Comparison of ENCODE assay signal across 20 cellular contexts in the genomic region with DNA sequence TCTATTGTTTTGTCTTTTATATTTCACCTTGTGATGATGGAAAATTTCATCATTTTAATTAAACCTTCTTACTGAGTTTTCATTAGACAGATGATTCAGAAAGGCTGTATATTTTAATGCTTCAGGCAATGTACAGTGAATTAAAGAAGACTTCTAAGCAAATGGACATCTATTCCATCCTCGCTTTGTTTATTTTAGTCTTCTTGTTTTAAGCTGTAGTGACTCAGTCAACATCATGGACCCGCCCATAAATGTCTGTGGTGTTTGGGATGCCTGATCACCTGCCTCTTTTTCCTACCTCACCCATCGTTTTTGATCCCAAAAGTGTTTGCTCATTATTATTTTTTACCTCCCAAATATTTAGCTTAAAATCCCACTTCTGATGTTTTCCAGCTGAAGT. TPM values are rescaled to one million over a fixed set of nuclear protein-coding genes. Genes with fewer than 3 reads are reported as not detected.
DNase-seq lines count a peak whose midpoint lies in the region; ATAC-seq, FAIRE-seq and TF ChIP-seq lines count a peak whose summit lies in the region.
"Had no signal": no experiment of that assay in that cellular context is flagged by ENCODE, and none has a peak within 500 bp of the region (broad histone marks: within the 10 kb centered on the region; RNA-seq: fewer than 3 reads in every experiment).

No MANE protein-coding gene starts in this region.

- BruUV-seq in IMR-90 (replicated peaks; lab: Mats Ljungman, UMichigan), result no TSS peak

- H3K27me3 Mint-ChIP-seq in memory B cell, result no peaks in the 10 kb centered on the region
- H3K27me3 Mint-ChIP-seq: IgD-negative memory B cell had no signal

- no peak overlapping the region for H3K4me3 Mint-ChIP-seq in memory B cell
- H3K4me3 Mint-ChIP-seq: CD4-positive, alpha-beta T cell; H9; IgD-negative memory B cell had no signal

- no peak for TF ChIP-seq RAD21 in A549 (conservative IDR thresholded peaks at IDR 0.05 in 1 of 2, IDR thresholded peaks at IDR 0.05 in 1 of 2)
- TF ChIP-seq RAD21 in IMR-90 (IDR thresholded peaks at IDR 0.05; ENCODE audit: low read length), result no peak

- FAIRE-seq in A549 (lab: Jason Lieb, UNC), result no peak
- FAIRE-seq in bronchial epithelial cell (lab: Jason Lieb, UNC), result no peak
- FAIRE-seq: A204.1, D721Med, H1, HTR-8/SVneo had no signal

- in situ Hi-C loops in IMR-90 (cut with MboI; ENCODE audit: low sequenced_read_pairs), result no loop called here

- H4K91ac ChIP-seq in IMR-90 (ENCODE audit: insufficient read depth, low read depth, low read length), result no peak overlapping the region

- no peak for TF ChIP-seq POLR2A in A549 (IDR thresholded peaks at IDR 0.05; ENCODE audit: low read length)
- TF ChIP-seq POLR2A in IMR-90 (IDR thresholded peaks at IDR 0.05; ENCODE audit: low read depth, low read length), result no peak
- no peak for TF ChIP-seq POLR2A in vagina (IDR thresholded peaks at IDR 0.05)

- no peak overlapping the region for H2AFZ ChIP-seq in IMR-90 (replicated peaks; ENCODE audit: low read length, poor library complexity)

- H3K36me3 Mint-ChIP-seq in memory B cell, result peaks cover 24% of the 10 kb centered on the region
- H3K36me3 Mint-ChIP-seq: IgD-negative memory B cell had no signal

- H3K36me3 ChIP-seq in IMR-90 (ENCODE audit: control insufficient read depth, insufficient read depth, low read length), result no peaks in the 10 kb centered on the region
- no peaks in the 10 kb centered on the region for H3K36me3 ChIP-seq in bronchial epithelial cell (ENCODE audit: control insufficient read depth, insufficient read depth, low read length)
- H3K36me3 ChIP-seq in vagina, result no peaks in the 10 kb centered on the region

- no peak overlapping the region for H4K5ac ChIP-seq in IMR-90 (ENCODE audit: low read depth, low read length)

- no peak overlapping the region for H2AK5ac ChIP-seq in IMR-90 (ENCODE audit: low read depth, low read length)

- dilution Hi-C loops in IMR-90 (cut with HindIII; ENCODE audit: low sequenced_read_pairs, unreplicated experiment), result no loop called here

- no peaks in the 10 kb centered on the region for H3K79me1 ChIP-seq in IMR-90 (ENCODE audit: low read depth in 1 of 2, low read length in 2 of 2)

- H3K4me3 ChIP-seq in A549 (no peak overlapping the region), IMR-90 (ENCODE audit: insufficient read depth, low read depth, low read length) (no peak overlapping the region), bronchial epithelial cell (ENCODE audit: low read depth, low read length) (no peak overlapping the region), vagina (no peak overlapping the region)

- H2BK120ac ChIP-seq in IMR-90 (ENCODE audit: low read depth, low read length), result no peak overlapping the region

- no peak overlapping the region for H2AK9ac ChIP-seq in IMR-90 (replicated peaks; ENCODE audit: low read depth, low read length, poor library complexity)

- no peak overlapping the region for H2BK5ac ChIP-seq in IMR-90 (ENCODE audit: low read depth, low read length, poor library complexity, severe bottlenecking)

- no peak overlapping the region for H2BK20ac ChIP-seq in IMR-90 (ENCODE audit: low read depth, low read length)

- no peak overlapping the region for H3K4ac ChIP-seq in IMR-90 (ENCODE audit: low read depth, low read length)

- ATAC-seq in A549 (no peak), IMR-90 (ENCODE audit: low read depth) (0 out of 2 replicates have a peak, but pooled peaks have one; percentile 53), memory B cell (ENCODE audit: low read depth) (no peak)

- H3K56ac ChIP-seq in IMR-90 (ENCODE audit: extremely low read depth, insufficient read depth, low read length), result no peak overlapping the region

- no peak overlapping the region for H3K23ac ChIP-seq in IMR-90 (ENCODE audit: low read depth, low read length)

- DNase-seq in A549 (ENCODE audit: low read depth in 1 of 2, low spot score in 1 of 2) (no peak), IMR-90 (peak; percentile 18), bronchial epithelial cell (ENCODE audit: low read depth) (peak; percentile 23), memory B cell (ENCODE audit: low spot score in 2 of 2) (no peak), amygdala (lab: John Stamatoyannopoulos, UW) (no peak), putamen (ENCODE audit: low spot score) (no peak), vagina (ENCODE audit: extremely low spot score in 2 of 2) (no peak)
- DNase-seq: AML-193; Caco-2; CD4-positive, alpha-beta T cell; DMS153; DMS79; GF-D8; H9 had no signal

- H3K27ac ChIP-seq in A549 (no peak overlapping the region), IMR-90 (ENCODE audit: insufficient read depth, low read length) (no peak overlapping the region), vagina (no peak overlapping the region)
- H3K27ac ChIP-seq: C4-2B had no signal

- H3K9me3 Mint-ChIP-seq in memory B cell, result no peaks in the 10 kb centered on the region
- H3K9me3 Mint-ChIP-seq: CD4-positive, alpha-beta T cell; H9; IgD-negative memory B cell had no signal

- H4K20me1 ChIP-seq in IMR-90 (ENCODE audit: insufficient read depth, low read length), result no peaks in the 10 kb centered on the region

- CTCF ChIA-PET in A549 (lab: Yijun Ruan, JAX) (interaction anchor here (0.7 kb wide), 1 partner anchor 22 kb away, joined by 3 read pairs; no protein-coding TSS in a partner anchor), IMR-90 (lab: Yijun Ruan, JAX) (interaction anchor here (0.5 kb wide), 1 partner anchor 211 kb away, joined by 3 read pairs; no protein-coding TSS in a partner anchor)

- H3K4me2 ChIP-seq in A549 (peak overlapping the region; percentile 8; the same call in 2 of the 3 replicates), IMR-90 (ENCODE audit: low read depth, low read length) (no peak overlapping the region)

- 73% methylated on average over 3 of the region's 3 CpGs for WGBS in A549 (ENCODE audit: missing lambda C conversion rate)
- no CpG with 5 or more reads among the region's 3 CpGs for WGBS in IMR-90 (ENCODE audit: extremely low coverage in 2 of 2, insufficient read length in 1 of 2), 2 experiments

- intact Hi-C loops in IMR-90 (cut with micrococcal nuclease) (no loop called here), vagina (cut with DNase I) (no loop called here)

- TF ChIP-seq CTCF in A549 (IDR thresholded peaks at IDR 0.05), result no peak
- TF ChIP-seq CTCF in IMR-90 (conservative IDR thresholded peaks at IDR 0.05; ENCODE audit: low read depth, low read length), result no peak
- TF ChIP-seq CTCF in bronchial epithelial cell (IDR thresholded peaks at IDR 0.05; ENCODE audit: insufficient read depth, low read length, severe bottlenecking), result no peak
- no peak for TF ChIP-seq CTCF in vagina (IDR thresholded peaks at IDR 0.05)

- peaks cover 55% of the 10 kb centered on the region for H3K4me1 ChIP-seq in A549
- no peaks in the 10 kb centered on the region for H3K4me1 ChIP-seq in IMR-90 (ENCODE audit: control insufficient read depth, insufficient read depth, low read length)
- no peaks in the 10 kb centered on the region for H3K4me1 ChIP-seq in vagina

- peaks cover 10% of the 10 kb centered on the region for H3K4me1 Mint-ChIP-seq in memory B cell

- H3K14ac ChIP-seq in IMR-90 (replicated peaks; ENCODE audit: low read depth, low read length), result no peak overlapping the region

- no peaks in the 10 kb centered on the region for H3K9me1 ChIP-seq in IMR-90 (ENCODE audit: insufficient read depth, low read length)

- no peak overlapping the region for H3K18ac ChIP-seq in IMR-90 (ENCODE audit: low read depth, low read length)

- POLR2A ChIA-PET in A549 (lab: Yijun Ruan, JAX), result no interaction called here
- POLR2A ChIA-PET in IMR-90 (lab: Charles Lee; ENCODE audit: unreplicated experiment), result no interaction called here

- peak overlapping the region; percentile 31 for H3K27ac Mint-ChIP-seq in memory B cell
- H3K27ac Mint-ChIP-seq: CD4-positive, alpha-beta T cell; H9; IgD-negative memory B cell had no signal

- no peak overlapping the region for H4K8ac ChIP-seq in IMR-90 (ENCODE audit: low read depth in 2 of 2, low read length in 2 of 2)

- H2BK15ac ChIP-seq in IMR-90 (ENCODE audit: low read depth, low read length), result no peak overlapping the region

- H3K9me3 ChIP-seq in A549 (no peaks in the 10 kb centered on the region), IMR-90 (ENCODE audit: control insufficient read depth, insufficient read depth, low read length) (no peaks in the 10 kb centered on the region), vagina (no peaks in the 10 kb centered on the region)
- H3K9me3 ChIP-seq: Caco-2 had no signal

- H3K9ac ChIP-seq in IMR-90 (ENCODE audit: low read depth, low read length), result no peak overlapping the region

- TF ChIP-seq EP300 in A549 (IDR thresholded peaks at IDR 0.05), result no peak

- H3K27me3 ChIP-seq in IMR-90 (ENCODE audit: control insufficient read depth, insufficient read depth, low read length), result no peaks in the 10 kb centered on the region
- H3K27me3 ChIP-seq in bronchial epithelial cell (ENCODE audit: control insufficient read depth, insufficient read depth, low read length), result no peaks in the 10 kb centered on the region
- no peaks in the 10 kb centered on the region for H3K27me3 ChIP-seq in vagina

TF ChIP-seq in A549, 52 proteins besides CTCF, POLR2A, EP300 and RAD21 (continues in another document):
- no peak for TF ChIP-seq NFE2L2 (conservative IDR thresholded peaks at IDR 0.05; ENCODE audit: low read length)
- TF ChIP-seq CBX8 (IDR thresholded peaks at IDR 0.05), result no peak

TF ChIP-seq in IMR-90, 13 proteins besides CTCF, POLR2A, EP300 and RAD21 (continues in another document):
- TF ChIP-seq CEBPB (IDR thresholded peaks at IDR 0.05; ENCODE audit: low read depth, low read length) (no peak), RCOR1 (IDR thresholded peaks at IDR 0.05; ENCODE audit: insufficient replicate concordance, low read length) (no peak), CHD1 (IDR thresholded peaks at IDR 0.05; ENCODE audit: low read depth, low read length) (no peak)
- TF ChIP-seq, protein P1, sequence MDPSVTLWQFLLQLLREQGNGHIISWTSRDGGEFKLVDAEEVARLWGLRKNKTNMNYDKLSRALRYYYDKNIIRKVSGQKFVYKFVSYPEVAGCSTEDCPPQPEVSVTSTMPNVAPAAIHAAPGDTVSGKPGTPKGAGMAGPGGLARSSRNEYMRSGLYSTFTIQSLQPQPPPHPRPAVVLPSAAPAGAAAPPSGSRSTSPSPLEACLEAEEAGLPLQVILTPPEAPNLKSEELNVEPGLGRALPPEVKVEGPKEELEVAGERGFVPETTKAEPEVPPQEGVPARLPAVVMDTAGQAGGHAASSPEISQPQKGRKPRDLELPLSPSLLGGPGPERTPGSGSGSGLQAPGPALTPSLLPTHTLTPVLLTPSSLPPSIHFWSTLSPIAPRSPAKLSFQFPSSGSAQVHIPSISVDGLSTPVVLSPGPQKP (IDR thresholded peaks at IDR 0.05; ENCODE audit: borderline replicate concordance, low read depth, low read length), result no peak

RNA-seq across cellular contexts. Expression of a gene that starts 43.1 kb away (rescaled TPM):
- polyA plus RNA-seq in A549 (2011; rRNA removed), result 310 and 324 TPM in 2 replicates
- polyA plus RNA-seq in A549 (2012; cell fraction: cytosol; rRNA removed), result 61.8 and 66.4 TPM in 2 replicates
- polyA plus RNA-seq in A549 (2012; cell fraction: nucleus; rRNA removed), result 27.2 and 41.7 TPM in 2 replicates
- polyA plus RNA-seq in A549 (2017; fragmentation: RNase III; extraction: RNeasy Plus Mini Kit Qiagen cat#74134 plus additional on column Dnase treatment), result 242 to 304 TPM (median 302 TPM) in 3 replicates
- 117 and 131 TPM in 2 replicates for polyA minus RNA-seq in A549 (2011; rRNA and poly(A)+ RNA removed)
- 2.2 and 2.9 TPM in 2 replicates for total RNA-seq in IMR-90 (2012; rRNA removed)
- polyA plus RNA-seq in IMR-90 (2012; rRNA removed), result 0.53 and 0.75 TPM in 2 replicates
- 0.13 and 0.26 TPM in 2 replicates for polyA plus RNA-seq in IMR-90 (2012; cell fraction: cytosol; rRNA removed)
- polyA plus RNA-seq in IMR-90 (2012; cell fraction: nucleus; rRNA removed; ENCODE audit: low replicate concordance), result 0.04 and 0.56 TPM in 2 replicates
- total RNA-seq in bronchial epithelial cell, result 30.3 and 31.4 TPM in 2 replicates
- 3.7 TPM for total RNA-seq in vagina

Comparison
In these comparisons a context has a peak if more than half of its experiments do, and no peak if none do; other contexts are left out.
1. DNase-seq: peak in IMR-90 (single experiment) and bronchial epithelial cell (single experiment); none in A549 (0 of 2), memory B cell (0 of 2), amygdala (0 of 56), putamen (single experiment) and vagina (0 of 2).